15 cellular contexts compared by ENCODE assay signal in the genomic region with DNA sequence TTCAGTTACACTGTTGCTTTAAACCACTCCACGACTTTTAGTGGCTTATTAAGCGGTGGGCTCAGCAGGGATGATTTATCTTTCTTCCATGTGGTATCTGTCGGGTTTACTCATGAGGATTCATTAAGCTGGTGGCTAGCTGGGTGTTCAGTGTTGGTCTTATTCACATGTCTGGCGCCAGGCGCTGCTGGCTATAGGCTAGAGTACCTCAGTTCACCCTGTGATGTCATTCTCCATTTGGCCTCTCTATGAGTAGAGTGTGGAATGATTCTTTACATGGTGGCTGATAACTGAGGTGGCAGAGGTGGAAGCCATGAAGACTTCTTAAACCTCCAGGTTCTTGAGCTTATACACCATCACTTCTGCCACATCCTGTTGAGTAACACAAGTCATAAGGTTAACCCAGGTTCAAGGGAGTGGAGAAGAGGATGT.
DNase-seq lines count a peak whose midpoint lies in the region; ATAC-seq and TF ChIP-seq lines count a peak whose summit lies in the region.
"Had no signal": no experiment of that assay in that cellular context is flagged by ENCODE, and none has a peak within 500 bp of the region (broad histone marks: within the 10 kb centered on the region; RNA-seq: fewer than 3 reads in every experiment).

No MANE protein-coding gene starts in this region.

- TF ChIP-seq CTCF in nephron progenitor cell (IDR thresholded peaks at IDR 0.05) (no peak), spleen (IDR thresholded peaks at IDR 0.05 in 8 of 11, conservative IDR thresholded peaks at IDR 0.05 in 3 of 11) (no peak)

- H3K4me3 Mint-ChIP-seq in activated T-cell treated with anti-CD3 and anti-CD28 coated beads, Interleukin-2, amount 50 U/mL, for 24 hours, result no peak overlapping the region
- H3K4me3 Mint-ChIP-seq in activated T-helper 17 cell treated with anti-CD3 and anti-CD28 coated beads, Interleukin-2, amount 50 U/mL, for 72 hours, result peak overlapping the region; percentile 36
- H3K4me3 Mint-ChIP-seq in nephron progenitor cell, result no peak overlapping the region

- H3K4me1 ChIP-seq in spleen, result peaks cover 0 to 6% (median 0%) of the 10 kb centered on the region in 6 donors

- TF ChIP-seq POLR2A in spleen (IDR thresholded peaks at IDR 0.05), result no peak

- intact Hi-C loops in spleen (cut with DNase I; ENCODE audit: low total_unique reads), result no loop called here

- peak; percentile 94 for ATAC-seq in activated T-helper 17 cell treated with anti-CD3 and anti-CD28 coated beads, Interleukin-2, amount 50 U/mL, for 72 hours (replicated peaks)
- no peak for ATAC-seq in GM21367 (IDR thresholded peaks at IDR 0.05; ENCODE audit: unreplicated experiment)

- no peaks in the 10 kb centered on the region for H3K9me3 ChIP-seq in spleen
- H3K9me3 ChIP-seq: SK-N-SH had no signal

- H3K27me3 ChIP-seq in spleen (replicated peaks in 1 of 7), result no peaks in the 10 kb centered on the region

- peaks cover 0 to 58% (median 0%) of the 10 kb centered on the region in 6 donors for H3K36me3 ChIP-seq in spleen

- no peak overlapping the region for H3K27ac ChIP-seq in spleen
- H3K27ac ChIP-seq: WERI-Rb-1 had no signal

- H3K4me3 ChIP-seq in Jurkat, Clone E6-1 (ENCODE audit: low read length), result no peak overlapping the region
- H3K4me3 ChIP-seq in spleen, result no peak overlapping the region

- H3K9me3 Mint-ChIP-seq in activated T-cell treated with anti-CD3 and anti-CD28 coated beads, Interleukin-2, amount 50 U/mL, for 24 hours, result no peaks in the 10 kb centered on the region
- H3K9me3 Mint-ChIP-seq in activated T-helper 17 cell treated with anti-CD3 and anti-CD28 coated beads, Interleukin-2, amount 50 U/mL, for 72 hours, result no peaks in the 10 kb centered on the region
- peaks cover 5% of the 10 kb centered on the region for H3K9me3 Mint-ChIP-seq in nephron progenitor cell

- peak overlapping the region; percentile 22 for H3K27ac Mint-ChIP-seq in activated T-cell treated with anti-CD3 and anti-CD28 coated beads, Interleukin-2, amount 50 U/mL, for 24 hours
- peak overlapping the region; percentile 57 for H3K27ac Mint-ChIP-seq in activated T-helper 17 cell treated with anti-CD3 and anti-CD28 coated beads, Interleukin-2, amount 50 U/mL, for 72 hours
- peak overlapping the region; percentile 40 for H3K27ac Mint-ChIP-seq in nephron progenitor cell

- peaks cover 22% of the 10 kb centered on the region for H3K4me1 Mint-ChIP-seq in activated T-cell treated with anti-CD3 and anti-CD28 coated beads, Interleukin-2, amount 50 U/mL, for 24 hours (ENCODE audit: low read depth)
- H3K4me1 Mint-ChIP-seq in activated T-helper 17 cell treated with anti-CD3 and anti-CD28 coated beads, Interleukin-2, amount 50 U/mL, for 72 hours, result peaks cover 14% of the 10 kb centered on the region
- H3K4me1 Mint-ChIP-seq in nephron progenitor cell, result peaks cover 23% of the 10 kb centered on the region

- no peak for DNase-seq in activated T-cell treated with anti-CD3 and anti-CD28 coated beads, Interleukin-2, amount 50 U/mL, for 24 hours
- DNase-seq in activated T-cell treated with anti-CD3 and anti-CD28 coated beads, Interleukin-2, amount 50 U/mL, for 1 hour, result no peak
- DNase-seq in Jurkat, Clone E6-1 (ENCODE audit: low read depth, low spot score), result peak; percentile 64
- no peak for DNase-seq in nephron progenitor cell
- DNase-seq in spleen, result no peak
- DNase-seq in HuH-7.5 (ENCODE audit: low spot score), result no peak
- DNase-seq: activated effector memory CD4-positive, alpha-beta T cell treated with anti-CD3 and anti-CD28 coated beads, Interleukin-2, amount 50 U/mL, for 16 hours; cerebellar nuclear complex; kidney glomerular epithelial cell; NCI-H2171 treated with DMSO at 0.1 percent for 48 hours; posterior cingulate gyrus; SK-N-SH; WERI-Rb-1 had no signal

- H3K27me3 Mint-ChIP-seq in activated T-cell treated with anti-CD3 and anti-CD28 coated beads, Interleukin-2, amount 50 U/mL, for 24 hours, result no peaks in the 10 kb centered on the region
- no peaks in the 10 kb centered on the region for H3K27me3 Mint-ChIP-seq in activated T-helper 17 cell treated with anti-CD3 and anti-CD28 coated beads, Interleukin-2, amount 50 U/mL, for 72 hours
- H3K27me3 Mint-ChIP-seq in nephron progenitor cell (ENCODE audit: low read depth, poor library complexity), result no peaks in the 10 kb centered on the region

- 93 to 99% (median 96%) methylated on average over 5 of the region's 5 CpGs for WGBS in spleen, 5 donors

- H3K36me3 Mint-ChIP-seq in activated T-cell treated with anti-CD3 and anti-CD28 coated beads, Interleukin-2, amount 50 U/mL, for 24 hours (ENCODE audit: low read depth), result peaks cover 46% of the 10 kb centered on the region
- H3K36me3 Mint-ChIP-seq in activated T-helper 17 cell treated with anti-CD3 and anti-CD28 coated beads, Interleukin-2, amount 50 U/mL, for 72 hours (ENCODE audit: low read depth), result peaks cover 39% of the 10 kb centered on the region
- H3K36me3 Mint-ChIP-seq in nephron progenitor cell (ENCODE audit: low read depth), result peaks cover 54% of the 10 kb centered on the region
